Comparison of ENCODE assay signal across 8 cellular contexts in genomic region chr5:133868946-133869674, GRCh38.
A peak's percentile ranks its signal among the peaks of the same experiment; 100 is the strongest.
DNase-seq lines count a peak whose midpoint lies in the region; ATAC-seq, FAIRE-seq and TF ChIP-seq lines count a peak whose summit lies in the region.

No MANE protein-coding gene starts in this region.

- H3K4me3 Mint-ChIP-seq in activated CD4-positive, alpha-beta memory T cell treated with anti-CD3 and anti-CD28 coated beads for 36 hours, result no peak overlapping the region

- no peaks in the 10 kb centered on the region for H3K36me3 ChIP-seq in mesendoderm (ENCODE audit: control insufficient read depth, insufficient read depth, low read length)

- no peaks in the 10 kb centered on the region; the same call in 1 of the 2 replicates for H3K9me3 ChIP-seq in AG04450 (ENCODE audit: control insufficient read depth, insufficient read depth, low read length)

- no peak overlapping the region for H3K4ac ChIP-seq in mesendoderm (ENCODE audit: low read depth, low read length)

- no peak overlapping the region for H3K27ac Mint-ChIP-seq in activated CD4-positive, alpha-beta memory T cell treated with anti-CD3 and anti-CD28 coated beads for 36 hours

- H3K4me3 ChIP-seq in AG04450 (ENCODE audit: low read depth, low read length), result no peak overlapping the region
- no peak overlapping the region for H3K4me3 ChIP-seq in mesendoderm (ENCODE audit: low read length)

- H4K5ac ChIP-seq in mesendoderm (ENCODE audit: low read length), result no peak overlapping the region

- no peaks in the 10 kb centered on the region for H3K79me2 ChIP-seq in mesendoderm (ENCODE audit: control insufficient read depth, insufficient read depth, low read length)

- peak; percentile 92 for FAIRE-seq in GM18507 (lab: Jason Lieb, UNC)

- POLR2A ChIA-PET in AG04450 (lab: Yijun Ruan, JAX), result interaction anchor here (0.6 kb wide), 1 partner anchor 342 kb away, joined by 3 read pairs; no protein-coding TSS in a partner anchor
- POLR2A ChIA-PET in activated CD4-positive, alpha-beta memory T cell treated with anti-CD3 and anti-CD28 coated beads for 36 hours (lab: Charles Lee), result interaction anchor here (0.6 to 1.1 kb wide), 3 partner anchors 60 to 577 kb away, joined by 3 read pairs; no protein-coding TSS in a partner anchor

- H3K79me1 ChIP-seq in mesendoderm (ENCODE audit: low read length), result no peaks in the 10 kb centered on the region

- TF ChIP-seq CTCF in AG04450 (IDR thresholded peaks at IDR 0.05; ENCODE audit: low read depth, low read length), result peak; percentile 72

- no peak overlapping the region for H3K18ac ChIP-seq in mesendoderm (ENCODE audit: low read length)

- no peak overlapping the region for H2BK15ac ChIP-seq in mesendoderm (replicated peaks; ENCODE audit: low read depth)

- H4K8ac ChIP-seq in mesendoderm (ENCODE audit: low read depth, low read length), result no peak overlapping the region

- no peak for ATAC-seq in GM19035 (IDR thresholded peaks at IDR 0.05; ENCODE audit: unreplicated experiment)

- H3K36me3 Mint-ChIP-seq in activated CD4-positive, alpha-beta memory T cell treated with anti-CD3 and anti-CD28 coated beads for 36 hours, result no peaks in the 10 kb centered on the region

- no peak overlapping the region for H3K56ac ChIP-seq in mesendoderm (ENCODE audit: low read length)

- DNase-seq in AG04450 (ENCODE audit: low read depth, low spot score) (peak; percentile 32), GM18507 (ENCODE audit: extremely low spot score, insufficient read length, low read depth) (no peak), NCI-H460 (ENCODE audit: extremely low read depth, low read depth) (peak; percentile 76), mesendoderm (peak; percentile 59)
- peak; percentile 88 for DNase-seq in activated CD4-positive, alpha-beta memory T cell treated with anti-CD3 and anti-CD28 coated beads for 36 hours
- peak; percentile 46 for DNase-seq in effector CD4-positive, alpha-beta T cell
- DNase-seq in stimulated activated CD8-positive, alpha-beta memory T cell treated with anti-CD3 and anti-CD28 coated beads, Interleukin-2, amount 100 ng/mL, for 1 hour (ENCODE audit: low read depth in 2 of 2), result peak; percentile 35 to 47

- no peak overlapping the region for H3K4me2 ChIP-seq in mesendoderm (ENCODE audit: low read length)

- peaks cover 6% of the 10 kb centered on the region for H3K27me3 Mint-ChIP-seq in activated CD4-positive, alpha-beta memory T cell treated with anti-CD3 and anti-CD28 coated beads for 36 hours

- no peaks in the 10 kb centered on the region for H3K9me3 Mint-ChIP-seq in activated CD4-positive, alpha-beta memory T cell treated with anti-CD3 and anti-CD28 coated beads for 36 hours

- H2AK5ac ChIP-seq in mesendoderm (ENCODE audit: low read length), result no peak overlapping the region

- H2BK120ac ChIP-seq in mesendoderm (ENCODE audit: low read depth, low read length), result no peak overlapping the region

- no peak overlapping the region for H2BK5ac ChIP-seq in mesendoderm (ENCODE audit: low read length)

- no peak overlapping the region for H3K9ac ChIP-seq in mesendoderm (ENCODE audit: low read length)

- H3K27me3 ChIP-seq in AG04450 (ENCODE audit: control insufficient read depth, insufficient read depth, low read length) (peaks cover 25% of the 10 kb centered on the region), mesendoderm (ENCODE audit: insufficient read depth, low read length, poor library complexity) (no peaks in the 10 kb centered on the region)

- H3K23ac ChIP-seq in mesendoderm (ENCODE audit: low read length), result no peak overlapping the region

- WGBS in mesendoderm (ENCODE audit: extremely low coverage, insufficient coverage, low lambda C conversion rate), result no CpG with 5 or more reads among the region's 17 CpGs

- intact Hi-C loops in activated CD4-positive, alpha-beta memory T cell treated with anti-CD3 and anti-CD28 coated beads for 36 hours (cut with micrococcal nuclease), result loop anchor here (1.0 to 5.0 kb wide), 4 partner anchors 114 to 447 kb away; no protein-coding TSS in a partner anchor

- no peak overlapping the region for H3K27ac ChIP-seq in AG04450 (ENCODE audit: low read depth, low read length)
- H3K27ac ChIP-seq in mesendoderm (ENCODE audit: low read depth, low read length), result no peak overlapping the region

- no peaks in the 10 kb centered on the region for H3K4me1 ChIP-seq in mesendoderm (ENCODE audit: control insufficient read depth, low read depth, low read length)

- CTCF ChIA-PET in AG04450 (lab: Charles Lee), result interaction anchor here (0.6 to 1.9 kb wide), 17 partner anchors 9 to 758 kb away, joined by 3 to 12 read pairs (median 4); no protein-coding TSS in a partner anchor
- CTCF ChIA-PET in activated CD4-positive, alpha-beta memory T cell treated with anti-CD3 and anti-CD28 coated beads for 36 hours (lab: Charles Lee), result interaction anchor here (0.8 to 4.7 kb wide), 30 partner anchors 9 to 758 kb away, joined by 3 to 23 read pairs (median 4); no protein-coding TSS in a partner anchor

- H3K4me1 Mint-ChIP-seq in activated CD4-positive, alpha-beta memory T cell treated with anti-CD3 and anti-CD28 coated beads for 36 hours (ENCODE audit: low read depth), result peaks cover 25% of the 10 kb centered on the region
